ENCODE assay signal across 1 cellular context in the genomic region with DNA sequence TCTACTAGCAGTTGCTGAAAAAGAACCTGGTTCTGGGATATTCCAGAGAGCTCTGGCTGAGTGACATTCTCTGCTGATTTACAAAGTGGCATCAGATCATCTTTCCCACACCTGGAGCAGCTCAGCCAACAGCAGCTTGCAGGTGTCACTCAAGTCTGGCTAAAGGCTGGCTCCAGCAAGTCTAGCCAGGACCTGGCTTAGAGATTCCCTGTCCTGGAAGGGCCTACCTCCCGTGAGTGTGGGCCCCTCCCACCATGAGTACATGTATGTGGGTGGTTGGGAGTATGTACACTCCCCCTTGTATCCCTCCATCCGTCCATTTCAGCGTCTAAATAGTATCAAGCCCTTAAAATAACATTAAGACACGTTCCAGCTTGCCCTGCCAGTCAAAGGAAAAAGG.
TF ChIP-seq lines count a peak whose summit lies in the region.

No MANE protein-coding gene starts in this region.

TF ChIP-seq in HCT116, 20 proteins besides CTCF, POLR2A, EP300 and RAD21:
- TF ChIP-seq EGR1 (IDR thresholded peaks at IDR 0.05; ENCODE audit: low read depth) = no peak
- TF ChIP-seq ZFX (IDR thresholded peaks at IDR 0.05) = no peak
- TF ChIP-seq JUND (IDR thresholded peaks at IDR 0.05) = no peak
- no peak for TF ChIP-seq CBX3 (IDR thresholded peaks at IDR 0.05; ENCODE audit: low read depth)
- TF ChIP-seq, protein P1, sequence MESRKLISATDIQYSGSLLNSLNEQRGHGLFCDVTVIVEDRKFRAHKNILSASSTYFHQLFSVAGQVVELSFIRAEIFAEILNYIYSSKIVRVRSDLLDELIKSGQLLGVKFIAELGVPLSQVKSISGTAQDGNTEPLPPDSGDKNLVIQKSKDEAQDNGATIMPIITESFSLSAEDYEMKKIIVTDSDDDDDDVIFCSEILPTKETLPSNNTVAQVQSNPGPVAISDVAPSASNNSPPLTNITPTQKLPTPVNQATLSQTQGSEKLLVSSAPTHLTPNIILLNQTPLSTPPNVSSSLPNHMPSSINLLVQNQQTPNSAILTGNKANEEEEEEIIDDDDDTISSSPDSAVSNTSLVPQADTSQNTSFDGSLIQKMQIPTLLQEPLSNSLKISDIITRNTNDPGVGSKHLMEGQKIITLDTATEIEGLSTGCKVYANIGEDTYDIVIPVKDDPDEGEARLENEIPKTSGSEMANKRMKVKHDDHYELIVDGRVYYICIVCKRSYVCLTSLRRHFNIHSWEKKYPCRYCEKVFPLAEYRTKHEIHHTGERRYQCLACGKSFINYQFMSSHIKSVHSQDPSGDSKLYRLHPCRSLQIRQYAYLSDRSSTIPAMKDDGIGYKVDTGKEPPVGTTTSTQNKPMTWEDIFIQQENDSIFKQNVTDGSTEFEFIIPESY (IDR thresholded peaks at IDR 0.05; ENCODE audit: extremely low read depth, insufficient replicate concordance, low read length) = no peak
- TF ChIP-seq EZH2 (IDR thresholded peaks at IDR 0.05) = no peak
- TF ChIP-seq ZNF274 (IDR thresholded peaks at IDR 0.05; ENCODE audit: low read depth, low read length) = no peak
- no peak for TF ChIP-seq SRF (IDR thresholded peaks at IDR 0.05; ENCODE audit: low read depth)
